1 cellular context compared by ENCODE assay signal in genomic region chrX:73758253-73758652, GRCh38.
TF ChIP-seq lines count a peak whose summit lies in the region.

No MANE protein-coding gene starts in this region.

TF ChIP-seq in GM12878, 131 proteins besides CTCF, POLR2A, EP300 and RAD21 (continued from another document):
- TF ChIP-seq ZBTB11 (CRISPR knock-in tag; IDR thresholded peaks at IDR 0.05) (no peak), NFIC (IDR thresholded peaks at IDR 0.05; ENCODE audit: low read depth, low read length) (0 out of 2 replicates have a peak, but pooled peaks have one; percentile 25)
TF ChIP-seq in GM12878: peak in this region for 6.
